23 cellular contexts compared by ENCODE assay signal in genomic region chr4:12050357-12050756, GRCh38.
"Had no signal": no experiment of that assay in that cellular context is flagged by ENCODE, and none has a peak within 500 bp of the region (broad histone marks: within the 10 kb centered on the region; RNA-seq: fewer than 3 reads in every experiment).

No MANE protein-coding gene starts in this region.

- H3K4me3 Mint-ChIP-seq: activated CD4-positive, alpha-beta memory T cell treated with anti-CD3 and anti-CD28 coated beads, Interleukin-2, amount 10 ng/mL, durations not matched to agents 7 days and 5 days; activated naive CD4-positive, alpha-beta T cell treated with anti-CD3 and anti-CD28 coated beads, Interleukin-2, amount 10 ng/mL, durations not matched to agents 7 days and 5 days; activated naive CD8-positive, alpha-beta T cell treated with anti-CD3 and anti-CD28 coated beads for 36 hours; activated T-helper 17 cell treated with anti-CD3 and anti-CD28 coated beads, Interleukin-2, amount 50 U/mL, for 72 hours; T-helper 17 cell had no signal

- ATAC-seq: activated T-helper 17 cell treated with anti-CD3 and anti-CD28 coated beads, Interleukin-2, amount 50 U/mL, for 72 hours; K562; PC-3; T-helper 17 cell had no signal

- H3K27me3 Mint-ChIP-seq: activated CD4-positive, alpha-beta memory T cell treated with anti-CD3 and anti-CD28 coated beads, Interleukin-2, amount 10 ng/mL, durations not matched to agents 7 days and 5 days; activated naive CD4-positive, alpha-beta T cell treated with anti-CD3 and anti-CD28 coated beads, Interleukin-2, amount 10 ng/mL, durations not matched to agents 7 days and 5 days; activated naive CD8-positive, alpha-beta T cell treated with anti-CD3 and anti-CD28 coated beads for 36 hours; activated T-helper 17 cell treated with anti-CD3 and anti-CD28 coated beads, Interleukin-2, amount 50 U/mL, for 72 hours; T-helper 17 cell had no signal

- H3K27ac Mint-ChIP-seq: activated CD4-positive, alpha-beta memory T cell treated with anti-CD3 and anti-CD28 coated beads, Interleukin-2, amount 10 ng/mL, durations not matched to agents 7 days and 5 days; activated naive CD4-positive, alpha-beta T cell treated with anti-CD3 and anti-CD28 coated beads, Interleukin-2, amount 10 ng/mL, durations not matched to agents 7 days and 5 days; activated naive CD8-positive, alpha-beta T cell treated with anti-CD3 and anti-CD28 coated beads for 36 hours; activated T-helper 17 cell treated with anti-CD3 and anti-CD28 coated beads, Interleukin-2, amount 50 U/mL, for 72 hours; T-helper 17 cell had no signal

- H3K4me3 ChIP-seq: cardiac muscle cell, K562 had no signal

- H3K9me3 Mint-ChIP-seq: activated naive CD8-positive, alpha-beta T cell treated with anti-CD3 and anti-CD28 coated beads for 36 hours had no signal

- H3K4me1 Mint-ChIP-seq: activated CD4-positive, alpha-beta memory T cell treated with anti-CD3 and anti-CD28 coated beads, Interleukin-2, amount 10 ng/mL, durations not matched to agents 7 days and 5 days; activated naive CD4-positive, alpha-beta T cell treated with anti-CD3 and anti-CD28 coated beads, Interleukin-2, amount 10 ng/mL, durations not matched to agents 7 days and 5 days; activated naive CD8-positive, alpha-beta T cell treated with anti-CD3 and anti-CD28 coated beads for 36 hours; activated T-helper 17 cell treated with anti-CD3 and anti-CD28 coated beads, Interleukin-2, amount 50 U/mL, for 72 hours; T-helper 17 cell had no signal

- H3K36me3 Mint-ChIP-seq: activated naive CD4-positive, alpha-beta T cell treated with anti-CD3 and anti-CD28 coated beads, Interleukin-2, amount 10 ng/mL, durations not matched to agents 7 days and 5 days; activated naive CD8-positive, alpha-beta T cell treated with anti-CD3 and anti-CD28 coated beads for 36 hours had no signal

- H3K27ac ChIP-seq: brain microvascular endothelial cell, cardiac muscle cell had no signal

- H3K27me3 ChIP-seq: brain microvascular endothelial cell, cardiac muscle cell had no signal

- DNase-seq: activated CD4-positive, alpha-beta memory T cell treated with anti-CD3 and anti-CD28 coated beads, Interleukin-2, amount 10 ng/mL, durations not matched to agents 7 days and 5 days; activated CD4-positive, alpha-beta T cell treated with anti-CD3 and anti-CD28 coated beads, Interleukin-2, amount 50 U/mL, for 1 hour; activated CD4-positive, CD25-positive, alpha-beta regulatory T cell; activated gamma-delta T cell treated with Interleukin-2 at 50 U/mL for 16 hours; activated naive CD4-positive, alpha-beta T cell treated with anti-CD3 and anti-CD28 coated beads, Interleukin-2, amount 10 ng/mL, durations not matched to agents 7 days and 5 days; activated naive CD8-positive, alpha-beta T cell treated with anti-CD3 and anti-CD28 coated beads for 36 hours; activated T-cell treated with anti-CD3 and anti-CD28 coated beads for 4 hours; activated T-cell treated with anti-CD3 and anti-CD28 coated beads, Interleukin-2, amount 50 U/mL, for 48 hours; brain microvascular endothelial cell; Karpas-422; NCI-H1048; NCI-H146; NCI-H187 treated with DMSO at 0.1 percent for 48 hours; NCI-H2081 treated with DMSO at 0.1 percent for 48 hours; NCI-H446; NCI-H524; PC-3; SHP77 treated with DMSO at 0.1 percent for 48 hours; T-helper 17 cell; T-helper 9 cell had no signal

- H3K36me3 ChIP-seq: brain microvascular endothelial cell, cardiac muscle cell had no signal
